Comparison of ENCODE assay signal across 7 cellular contexts in genomic region chr1:10211805-10212405, GRCh38. TPM values are rescaled to one million over a fixed set of nuclear protein-coding genes. Genes with fewer than 3 reads are reported as not detected.
A peak's percentile ranks its signal among the peaks of the same experiment; 100 is the strongest.
DNase-seq lines count a peak whose midpoint lies in the region; ATAC-seq, FAIRE-seq and TF ChIP-seq lines count a peak whose summit lies in the region.

No MANE protein-coding gene starts in this region.

- H3K79me1 ChIP-seq in mesendoderm (ENCODE audit: low read length): peaks cover 10% of the 10 kb centered on the region

- H2BK5ac ChIP-seq in mesendoderm (ENCODE audit: low read length): no peak overlapping the region

- DNase-seq in NCI-H510A (lab: John Stamatoyannopoulos, UW) (peak; percentile 58), mesendoderm (no peak), vagina (ENCODE audit: extremely low spot score in 2 of 2) (peak in 1 of 2 donors; percentile 89), frontal cortex (ENCODE audit: low spot score in 2 of 2) (no peak)
- DNase-seq in central memory CD8-positive, alpha-beta T cell (ENCODE audit: low spot score in 2 of 2): no peak

- no peaks in the 10 kb centered on the region for H3K9me3 Mint-ChIP-seq in central memory CD8-positive, alpha-beta T cell

- H3K9me3 ChIP-seq in vagina: no peaks in the 10 kb centered on the region

- peak overlapping the region; percentile 2 for H3K27ac ChIP-seq in mesendoderm (ENCODE audit: low read depth, low read length)
- peak overlapping the region; percentile 99 for H3K27ac ChIP-seq in vagina

- TF ChIP-seq CTCF in vagina (IDR thresholded peaks at IDR 0.05): no peak

- WGBS in mesendoderm (ENCODE audit: extremely low coverage, insufficient coverage, low lambda C conversion rate): no CpG with 5 or more reads among the region's 11 CpGs

- no peak overlapping the region for H3K4ac ChIP-seq in mesendoderm (ENCODE audit: low read depth, low read length)

- peak overlapping the region; percentile 91 for H3K9ac ChIP-seq in mesendoderm (ENCODE audit: low read length)

- H4K8ac ChIP-seq in mesendoderm (ENCODE audit: low read depth, low read length): no peak overlapping the region

- peaks cover 7% of the 10 kb centered on the region for H3K36me3 Mint-ChIP-seq in central memory CD8-positive, alpha-beta T cell (ENCODE audit: insufficient read depth)

- FAIRE-seq in frontal cortex (lab: Jason Lieb, UNC): no peak

- no peak overlapping the region for H3K23ac ChIP-seq in mesendoderm (ENCODE audit: low read length)

- H3K18ac ChIP-seq in mesendoderm (ENCODE audit: low read length): no peak overlapping the region

- H2BK120ac ChIP-seq in mesendoderm (ENCODE audit: low read depth, low read length): no peak overlapping the region

- no peaks in the 10 kb centered on the region for H3K27me3 ChIP-seq in mesendoderm (ENCODE audit: insufficient read depth, low read length, poor library complexity)
- H3K27me3 ChIP-seq in vagina: no peaks in the 10 kb centered on the region

- no peaks in the 10 kb centered on the region for H3K36me3 ChIP-seq in mesendoderm (ENCODE audit: control insufficient read depth, insufficient read depth, low read length)
- H3K36me3 ChIP-seq in vagina: no peaks in the 10 kb centered on the region

- H3K4me2 ChIP-seq in mesendoderm (ENCODE audit: low read length): peak overlapping the region; percentile 37

- peak overlapping the region; percentile 95 for H3K4me3 ChIP-seq in GM08714 (ENCODE audit: low read length)
- H3K4me3 ChIP-seq in mesendoderm (ENCODE audit: low read length): peak overlapping the region; percentile 95
- H3K4me3 ChIP-seq in vagina: peak overlapping the region; percentile 87 to 99

- intact Hi-C loops in vagina (cut with DNase I): loop anchor here (10.0 kb wide), 1 partner anchor 123 kb away; no protein-coding TSS in a partner anchor

- ATAC-seq in central memory CD8-positive, alpha-beta T cell (replicated peaks; ENCODE audit: extremely low read depth, poor library complexity, severe bottlenecking): no peak
- ATAC-seq in GM21381 (IDR thresholded peaks at IDR 0.05; ENCODE audit: unreplicated experiment): no peak

- H2BK15ac ChIP-seq in mesendoderm (replicated peaks; ENCODE audit: low read depth): no peak overlapping the region

- peaks cover 44% of the 10 kb centered on the region for H3K4me1 Mint-ChIP-seq in central memory CD8-positive, alpha-beta T cell

- no peak overlapping the region for H4K5ac ChIP-seq in mesendoderm (ENCODE audit: low read length)

- H3K27ac Mint-ChIP-seq in central memory CD8-positive, alpha-beta T cell (ENCODE audit: low read depth): peak overlapping the region; percentile 1

- H3K4me3 Mint-ChIP-seq in central memory CD8-positive, alpha-beta T cell: peak overlapping the region; percentile 75

- H3K56ac ChIP-seq in mesendoderm (ENCODE audit: low read length): peak overlapping the region; percentile 98

- TF ChIP-seq POLR2A in vagina (IDR thresholded peaks at IDR 0.05): no peak

- H2AK5ac ChIP-seq in mesendoderm (ENCODE audit: low read length): no peak overlapping the region

- peaks cover 44% of the 10 kb centered on the region for H3K79me2 ChIP-seq in mesendoderm (ENCODE audit: control insufficient read depth, insufficient read depth, low read length)

- H3K27me3 Mint-ChIP-seq in central memory CD8-positive, alpha-beta T cell: no peaks in the 10 kb centered on the region

- H3K4me1 ChIP-seq in mesendoderm (ENCODE audit: control insufficient read depth, low read depth, low read length): peaks cover 3% of the 10 kb centered on the region
- H3K4me1 ChIP-seq in vagina: peaks cover 57% of the 10 kb centered on the region

RNA-seq across cellular contexts. Expression of gene KIF1B, which starts 1.5 kb away (rescaled TPM):
- polyA plus RNA-seq in mesendoderm (2013, experiment 1 of 2): 22.8 TPM
- 23.0 TPM for polyA plus RNA-seq in mesendoderm (2013, experiment 2 of 2)
- total RNA-seq in vagina (45.4 TPM), frontal cortex (162 TPM)
